ENCODE assay signal across 31 cellular contexts in the genomic region with DNA sequence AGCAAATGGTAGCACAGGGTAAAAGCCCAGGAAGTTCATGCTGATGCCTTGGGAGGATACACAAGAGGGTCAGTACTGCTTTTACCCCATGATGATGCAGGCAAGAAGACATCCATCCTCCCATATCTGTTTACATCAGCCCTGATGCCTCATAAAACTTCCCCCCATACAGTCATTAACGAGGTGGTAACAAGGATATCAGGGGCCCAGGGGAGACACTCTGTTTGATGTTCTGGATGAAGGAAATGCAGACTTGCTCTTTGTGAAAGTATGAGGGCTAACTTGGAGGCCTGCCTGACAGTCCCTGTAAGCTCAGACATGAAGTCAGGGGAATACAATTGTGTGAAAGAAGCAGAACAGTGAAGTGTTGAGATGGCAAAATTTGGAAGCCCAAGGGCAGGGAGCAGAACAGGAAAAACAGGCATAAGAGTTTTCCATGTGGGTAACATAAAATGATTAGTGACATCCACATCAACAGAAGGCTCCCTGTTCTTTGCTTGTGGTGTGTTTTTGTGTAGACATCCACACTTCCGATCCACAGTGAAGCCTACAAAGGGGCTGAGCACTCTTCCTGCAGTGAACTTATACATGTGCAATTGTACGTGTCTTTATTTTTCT.
"Had no signal": no experiment of that assay in that cellular context is flagged by ENCODE, and none has a peak within 500 bp of the region (broad histone marks: within the 10 kb centered on the region; RNA-seq: fewer than 3 reads in every experiment).

No MANE protein-coding gene starts in this region.

- H3K27ac ChIP-seq: ascending aorta, cardiac muscle cell, colonic mucosa, dorsolateral prefrontal cortex, esophagus muscularis mucosa, foreskin keratinocyte, left ventricle myocardium inferior, pancreas, psoas muscle, suprapubic skin, tibial artery had no signal

- H3K4me1 Mint-ChIP-seq: activated CD4-positive, alpha-beta T cell treated with anti-CD3 and anti-CD28 coated beads, Interleukin-2, amount 10 ng/mL, durations not matched to agents 24 days and 14 days; activated naive CD8-positive, alpha-beta T cell treated with anti-CD3 and anti-CD28 coated beads, Interleukin-2, amount 10 ng/mL, durations not matched to agents 7 days and 5 days had no signal

- H3K4me3 Mint-ChIP-seq: activated CD4-positive, alpha-beta memory T cell treated with anti-CD3 and anti-CD28 coated beads for 36 hours; activated CD4-positive, alpha-beta T cell treated with anti-CD3 and anti-CD28 coated beads, Interleukin-2, amount 10 ng/mL, durations not matched to agents 24 days and 14 days; activated naive CD4-positive, alpha-beta T cell treated with anti-CD3 and anti-CD28 coated beads for 36 hours; activated naive CD8-positive, alpha-beta T cell treated with anti-CD3 and anti-CD28 coated beads, Interleukin-2, amount 10 ng/mL, durations not matched to agents 7 days and 5 days; activated T-helper 1 cell treated with anti-CD3 and anti-CD28 coated beads, Interleukin-12 subunit alpha, Interleukin-12 subunit beta, Interleukin-2, Interleukin-4 antibody, amounts not matched to agents 30 ng/mL and 10 ng/mL and 1 ng/mL, durations not matched to agents 14 hours and 24 hours and 36 hours; brain; effector memory CD8-positive, alpha-beta T cell; neural crest cell; stimulated activated naive B cell treated with anti-CD40 and anti-IgM and Interleukin-4, amounts not matched to agents 10 μg/mL and 1 μg/mL and 100 μg/mL, for 72 hours had no signal

- H3K27me3 ChIP-seq: ascending aorta, cardiac muscle cell, colonic mucosa, esophagus muscularis mucosa, foreskin keratinocyte, suprapubic skin had no signal

- H3K36me3 ChIP-seq: ascending aorta, cardiac muscle cell, colonic mucosa, esophagus muscularis mucosa, left ventricle myocardium inferior, pancreas, suprapubic skin, tibial artery had no signal

- H3K9me3 ChIP-seq: ascending aorta, colonic mucosa, esophagus muscularis mucosa, left ventricle myocardium inferior, pancreas, psoas muscle, suprapubic skin, tibial artery had no signal

- H3K27me3 Mint-ChIP-seq: activated CD4-positive, alpha-beta memory T cell treated with anti-CD3 and anti-CD28 coated beads for 36 hours; activated CD4-positive, alpha-beta T cell treated with anti-CD3 and anti-CD28 coated beads, Interleukin-2, amount 10 ng/mL, durations not matched to agents 24 days and 14 days; activated naive CD8-positive, alpha-beta T cell treated with anti-CD3 and anti-CD28 coated beads, Interleukin-2, amount 10 ng/mL, durations not matched to agents 7 days and 5 days had no signal

- ATAC-seq: effector memory CD8-positive, alpha-beta T cell; foreskin keratinocyte; pancreas; psoas muscle; stimulated activated naive B cell treated with anti-CD40 and anti-IgM and Interleukin-4, amounts not matched to agents 10 μg/mL and 1 μg/mL and 100 μg/mL, for 72 hours had no signal

- DNase-seq: activated CD4-positive, alpha-beta memory T cell treated with anti-CD3 and anti-CD28 coated beads for 36 hours; activated CD4-positive, alpha-beta T cell treated with anti-CD3 and anti-CD28 coated beads, Interleukin-2, amount 10 ng/mL, durations not matched to agents 24 days and 14 days; activated CD4-positive, CD25-positive, alpha-beta regulatory T cell treated with anti-CD3 and anti-CD28 coated beads, Interleukin-2, amount 50 U/mL, for 72 hours; activated CD8-positive, alpha-beta memory T cell treated with anti-CD3 and anti-CD28 coated beads, Interleukin-2, amount 50 U/mL, for 4 hours; activated effector memory CD4-positive, alpha-beta T cell treated with anti-CD3 and anti-CD28 coated beads, Interleukin-2, amount 50 U/mL, for 16 hours; activated naive CD4-positive, alpha-beta T cell treated with anti-CD3 and anti-CD28 coated beads for 36 hours; activated naive CD8-positive, alpha-beta T cell treated with anti-CD3 and anti-CD28 coated beads, Interleukin-2, amount 10 ng/mL, durations not matched to agents 7 days and 5 days; activated T-cell treated with anti-CD3 and anti-CD28 coated beads, Interleukin-2, amount 50 U/mL, for 1 hour; cerebellar nuclear complex; colonic mucosa; dorsolateral prefrontal cortex; effector memory CD8-positive, alpha-beta T cell; foreskin keratinocyte; left ventricle myocardium inferior; naive B cell; nucleus accumbens; pancreas; psoas muscle; stimulated activated CD4-positive, alpha-beta T cell treated with anti-CD3 and anti-CD28 coated beads, Interleukin-15, amount 100 ng/mL, for 24 hours; stimulated activated CD4-positive, alpha-beta T cell treated with anti-CD3 and anti-CD28 coated beads, Interleukin-2, amount 100 ng/mL, for 24 hours; stimulated activated naive B cell treated with anti-CD40 and anti-IgM and Interleukin-4, amounts not matched to agents 10 μg/mL and 1 μg/mL and 100 μg/mL, for 72 hours; T-helper 2 cell; tibial artery had no signal

- H3K9me3 Mint-ChIP-seq: activated CD4-positive, alpha-beta memory T cell treated with anti-CD3 and anti-CD28 coated beads for 36 hours; activated CD4-positive, alpha-beta T cell treated with anti-CD3 and anti-CD28 coated beads, Interleukin-2, amount 10 ng/mL, durations not matched to agents 24 days and 14 days; activated naive CD4-positive, alpha-beta T cell treated with anti-CD3 and anti-CD28 coated beads for 36 hours; activated naive CD8-positive, alpha-beta T cell treated with anti-CD3 and anti-CD28 coated beads, Interleukin-2, amount 10 ng/mL, durations not matched to agents 7 days and 5 days; activated T-helper 1 cell treated with anti-CD3 and anti-CD28 coated beads, Interleukin-12 subunit alpha, Interleukin-12 subunit beta, Interleukin-2, Interleukin-4 antibody, amounts not matched to agents 30 ng/mL and 10 ng/mL and 1 ng/mL, durations not matched to agents 14 hours and 24 hours and 36 hours; neural crest cell had no signal

- H3K36me3 Mint-ChIP-seq: activated CD4-positive, alpha-beta memory T cell treated with anti-CD3 and anti-CD28 coated beads for 36 hours; activated naive CD8-positive, alpha-beta T cell treated with anti-CD3 and anti-CD28 coated beads, Interleukin-2, amount 10 ng/mL, durations not matched to agents 7 days and 5 days; brain; naive B cell; stimulated activated naive B cell treated with anti-CD40 and anti-IgM and Interleukin-4, amounts not matched to agents 10 μg/mL and 1 μg/mL and 100 μg/mL, for 72 hours had no signal

- H3K27ac Mint-ChIP-seq: activated CD4-positive, alpha-beta memory T cell treated with anti-CD3 and anti-CD28 coated beads for 36 hours; activated CD4-positive, alpha-beta T cell treated with anti-CD3 and anti-CD28 coated beads, Interleukin-2, amount 10 ng/mL, durations not matched to agents 24 days and 14 days; activated naive CD4-positive, alpha-beta T cell treated with anti-CD3 and anti-CD28 coated beads for 36 hours; activated naive CD8-positive, alpha-beta T cell treated with anti-CD3 and anti-CD28 coated beads, Interleukin-2, amount 10 ng/mL, durations not matched to agents 7 days and 5 days; activated T-helper 1 cell treated with anti-CD3 and anti-CD28 coated beads, Interleukin-12 subunit alpha, Interleukin-12 subunit beta, Interleukin-2, Interleukin-4 antibody, amounts not matched to agents 30 ng/mL and 10 ng/mL and 1 ng/mL, durations not matched to agents 14 hours and 24 hours and 36 hours; brain; effector memory CD8-positive, alpha-beta T cell; naive B cell; stimulated activated naive B cell treated with anti-CD40 and anti-IgM and Interleukin-4, amounts not matched to agents 10 μg/mL and 1 μg/mL and 100 μg/mL, for 72 hours had no signal

- H3K4me3 ChIP-seq: ascending aorta, cardiac muscle cell, colonic mucosa, dorsolateral prefrontal cortex, esophagus muscularis mucosa, left ventricle myocardium inferior, lung, pancreas, psoas muscle, suprapubic skin, tibial artery had no signal

- H3K4me1 ChIP-seq: ascending aorta, colonic mucosa, left ventricle myocardium inferior, pancreas, tibial artery had no signal
